ENCODE assay signal across 11 cellular contexts in genomic region chr11:118216621-118217526, GRCh38. TPM values are rescaled to one million over a fixed set of nuclear protein-coding genes. Genes with fewer than 3 reads are reported as not detected.
DNase-seq lines count a peak whose midpoint lies in the region; ATAC-seq and TF ChIP-seq lines count a peak whose summit lies in the region.
"Had no signal": no experiment of that assay in that cellular context is flagged by ENCODE, and none has a peak within 500 bp of the region (broad histone marks: within the 10 kb centered on the region; RNA-seq: fewer than 3 reads in every experiment).

No MANE protein-coding gene starts in this region.

- POLR2A ChIA-PET in activated CD8-positive, alpha-beta T cell treated with anti-CD3 and anti-CD28 coated beads, Interleukin-2, amount 10 ng/mL, durations not matched to agents 7 days and 5 days (lab: Charles Lee): interaction anchor here (0.6 to 11.8 kb wide), 11 partner anchors 9 to 123 kb away, joined by 3 to 106 read pairs (median 6); partner anchors contain the start of genes JAML, MPZL2 and MPZL3

- H3K4me3 Mint-ChIP-seq in activated CD8-positive, alpha-beta T cell treated with anti-CD3 and anti-CD28 coated beads, Interleukin-2, amount 10 ng/mL, durations not matched to agents 7 days and 5 days: peak overlapping the region; percentile 76

- no peaks in the 10 kb centered on the region for H3K9me3 Mint-ChIP-seq in activated CD8-positive, alpha-beta T cell treated with anti-CD3 and anti-CD28 coated beads, Interleukin-2, amount 10 ng/mL, durations not matched to agents 7 days and 5 days (ENCODE audit: insufficient read depth)

- peak overlapping the region in 1 of 8 donors; percentile 35 for H3K4me3 ChIP-seq in spleen
- H3K4me3 ChIP-seq in uterus: no peak overlapping the region
- H3K4me3 ChIP-seq: esophagus squamous epithelium had no signal

- H3K36me3 ChIP-seq in spleen (peaks cover 0 to 3% (median 0%) of the 10 kb centered on the region in 6 donors), uterus (no peaks in the 10 kb centered on the region)
- H3K36me3 ChIP-seq: esophagus squamous epithelium had no signal

- TF ChIP-seq POLR2A in spleen (IDR thresholded peaks at IDR 0.05): no peak
- TF ChIP-seq POLR2A in uterus (IDR thresholded peaks at IDR 0.05): no peak

- peak overlapping the region; percentile 94 for H3K27ac Mint-ChIP-seq in activated CD8-positive, alpha-beta T cell treated with anti-CD3 and anti-CD28 coated beads, Interleukin-2, amount 10 ng/mL, durations not matched to agents 7 days and 5 days

- no peak for TF ChIP-seq CTCF in spleen (IDR thresholded peaks at IDR 0.05 in 8 of 11, conservative IDR thresholded peaks at IDR 0.05 in 3 of 11)
- no peak for TF ChIP-seq CTCF in uterus (IDR thresholded peaks at IDR 0.05)

- peak; percentile 55 for ATAC-seq in GM18502 (IDR thresholded peaks at IDR 0.05; ENCODE audit: poor library complexity, unreplicated experiment)
- ATAC-seq in HG02852 (IDR thresholded peaks at IDR 0.05; ENCODE audit: unreplicated experiment): peak; percentile 47
- ATAC-seq in activated CD8-positive, alpha-beta T cell treated with anti-CD3 and anti-CD28 coated beads, Interleukin-2, amount 10 ng/mL, durations not matched to agents 7 days and 5 days: peak; percentile 52

- DNase-seq in activated CD8-positive, alpha-beta T cell treated with anti-CD3 and anti-CD28 coated beads, Interleukin-2, amount 10 ng/mL, durations not matched to agents 7 days and 5 days: peak; percentile 56
- DNase-seq in spleen (no peak), NCI-H128 (lab: John Stamatoyannopoulos, UW; ENCODE audit: unreplicated experiment) (no peak), uterus (no peak), RKO (ENCODE audit: low spot score) (no peak), AG08395 (ENCODE audit: low spot score) (no peak)
- DNase-seq: esophagus squamous epithelium had no signal

- H3K27me3 ChIP-seq in spleen (replicated peaks in 1 of 7) (peaks cover 0 to 34% (median 0%) of the 10 kb centered on the region in 7 donors), uterus (no peaks in the 10 kb centered on the region)

- no peaks in the 10 kb centered on the region for H3K27me3 Mint-ChIP-seq in activated CD8-positive, alpha-beta T cell treated with anti-CD3 and anti-CD28 coated beads, Interleukin-2, amount 10 ng/mL, durations not matched to agents 7 days and 5 days (ENCODE audit: low read depth)

- no peaks in the 10 kb centered on the region for H3K9me3 ChIP-seq in spleen
- no peaks in the 10 kb centered on the region for H3K9me3 ChIP-seq in uterus
- H3K9me3 ChIP-seq: esophagus squamous epithelium had no signal

- intact Hi-C loops in spleen (cut with DNase I; ENCODE audit: low total_unique reads): no loop called here
- intact Hi-C loops in uterus (cut with DNase I; ENCODE audit: low total_unique reads): no loop called here

- H3K4me1 Mint-ChIP-seq in activated CD8-positive, alpha-beta T cell treated with anti-CD3 and anti-CD28 coated beads, Interleukin-2, amount 10 ng/mL, durations not matched to agents 7 days and 5 days (ENCODE audit: low read depth): peaks cover 98% of the 10 kb centered on the region

- CTCF ChIA-PET in activated CD8-positive, alpha-beta T cell treated with anti-CD3 and anti-CD28 coated beads, Interleukin-2, amount 10 ng/mL, durations not matched to agents 7 days and 5 days (lab: Charles Lee): interaction anchor here (0.6 to 10.1 kb wide), 17 partner anchors 7 to 146 kb away, joined by 3 to 128 read pairs (median 3); partner anchors contain the start of genes CD3D and JAML

- H3K4me1 ChIP-seq in spleen: peaks cover 22 to 100% (median 67%) of the 10 kb centered on the region in 6 donors
- H3K4me1 ChIP-seq in uterus: no peaks in the 10 kb centered on the region

- WGBS in spleen, 5 donors: 53 to 70% (median 61%) methylated on average over 11 to 12 of the region's 12 CpGs

- peaks cover 82% of the 10 kb centered on the region for H3K36me3 Mint-ChIP-seq in activated CD8-positive, alpha-beta T cell treated with anti-CD3 and anti-CD28 coated beads, Interleukin-2, amount 10 ng/mL, durations not matched to agents 7 days and 5 days (ENCODE audit: low read depth)

- H3K27ac ChIP-seq in spleen (peak overlapping the region in 6 of 8 donors; percentile 7 to 88 (median 75)), uterus (no peak overlapping the region)
- H3K27ac ChIP-seq: KMS-11 had no signal

RNA-seq across cellular contexts. Expression of gene JAML, which starts 7.9 kb away (rescaled TPM):
- 100 to 1,000 TPM; 140 to 144 TPM for total RNA-seq in activated CD8-positive, alpha-beta T cell treated with anti-CD3 and anti-CD28 coated beads, Interleukin-2, amount 10 ng/mL, durations not matched to agents 7 days and 5 days
- total RNA-seq in spleen (100 to 1,000 TPM in 2 of 7 donors, 10 to 100 TPM in 5; 45.5 to 180 (median 91.3) TPM), uterus (1 to 10 TPM; 1.2 to 9.1 (median 5.6) TPM)
- 100 to 1,000 TPM in 1 of 3 donors, 10 to 100 TPM in 2; 18.2 to 154 (median 42.0) TPM for polyA plus RNA-seq in spleen

RNA-seq across cellular contexts. Expression of gene MPZL3, which starts 35.3 kb away (rescaled TPM):
- total RNA-seq in activated CD8-positive, alpha-beta T cell treated with anti-CD3 and anti-CD28 coated beads, Interleukin-2, amount 10 ng/mL, durations not matched to agents 7 days and 5 days: 10 to 100 TPM; 19.6 to 20.0 TPM
- total RNA-seq in spleen (10 to 100 TPM in 3 of 7 donors, 1 to 10 TPM in 4; 4.3 to 12.9 (median 9.2) TPM), uterus (1 to 10 TPM in 3 of 4 donors, under 1 TPM in 1; 0.26 to 8.3 (median 3.3) TPM)
- 1 to 10 TPM; 2.0 to 2.1 (median 2.1) TPM for polyA plus RNA-seq in spleen

RNA-seq across cellular contexts. Expression of gene SCN2B, which starts 40.4 kb away (rescaled TPM):
- not detected for total RNA-seq in activated CD8-positive, alpha-beta T cell treated with anti-CD3 and anti-CD28 coated beads, Interleukin-2, amount 10 ng/mL, durations not matched to agents 7 days and 5 days
- total RNA-seq in spleen (under 1 TPM in 3 of 7 donors, not detected in 4; 0.03 to 0.15 (median 0.14) TPM), uterus (1 to 10 TPM in 1 of 4 donors, under 1 TPM in 1, not detected in 2; 0.37 to 9.3 TPM)
- polyA plus RNA-seq in spleen: under 1 TPM; 0.02 to 0.04 (median 0.03) TPM

RNA-seq across cellular contexts. Expression of gene MPZL2, which starts 47.2 kb away (rescaled TPM):
- total RNA-seq in activated CD8-positive, alpha-beta T cell treated with anti-CD3 and anti-CD28 coated beads, Interleukin-2, amount 10 ng/mL, durations not matched to agents 7 days and 5 days: 10 to 100 TPM; 11.7 to 12.2 TPM
- total RNA-seq in spleen: 10 to 100 TPM in 3 of 7 donors, 1 to 10 TPM in 4; 7.0 to 18.4 (median 9.8) TPM
- polyA plus RNA-seq in spleen: 1 to 10 TPM; 1.6 to 2.0 (median 1.8) TPM
- total RNA-seq in uterus: 100 to 1,000 TPM in 1 of 4 donors, 10 to 100 TPM in 3; 40.9 to 191 (median 73.9) TPM
- polyA plus RNA-seq: neural cell had no signal

Comparison
In these comparisons a context has a peak if more than half of its experiments do, and no peak if none do; other contexts are left out.
1. H3K27ac ChIP-seq: peak in spleen (6 of 8); none in uterus (0 of 2).
2. RNA of gene JAML, which starts 7.9 kb away (total RNA-seq): 140 to 144 TPM in activated CD8-positive, alpha-beta T cell treated with anti-CD3 and anti-CD28 coated beads, Interleukin-2, amount 10 ng/mL, durations not matched to agents 7 days and 5 days and 45.5 to 180 TPM in spleen; 1.2 to 9.1 TPM in uterus; every median in the first group is over 4 times any median in the second.
3. Peak in every context shown above with its lines, with median percentiles within 50 percentile points of each other: ATAC-seq.